In the genomic region with DNA sequence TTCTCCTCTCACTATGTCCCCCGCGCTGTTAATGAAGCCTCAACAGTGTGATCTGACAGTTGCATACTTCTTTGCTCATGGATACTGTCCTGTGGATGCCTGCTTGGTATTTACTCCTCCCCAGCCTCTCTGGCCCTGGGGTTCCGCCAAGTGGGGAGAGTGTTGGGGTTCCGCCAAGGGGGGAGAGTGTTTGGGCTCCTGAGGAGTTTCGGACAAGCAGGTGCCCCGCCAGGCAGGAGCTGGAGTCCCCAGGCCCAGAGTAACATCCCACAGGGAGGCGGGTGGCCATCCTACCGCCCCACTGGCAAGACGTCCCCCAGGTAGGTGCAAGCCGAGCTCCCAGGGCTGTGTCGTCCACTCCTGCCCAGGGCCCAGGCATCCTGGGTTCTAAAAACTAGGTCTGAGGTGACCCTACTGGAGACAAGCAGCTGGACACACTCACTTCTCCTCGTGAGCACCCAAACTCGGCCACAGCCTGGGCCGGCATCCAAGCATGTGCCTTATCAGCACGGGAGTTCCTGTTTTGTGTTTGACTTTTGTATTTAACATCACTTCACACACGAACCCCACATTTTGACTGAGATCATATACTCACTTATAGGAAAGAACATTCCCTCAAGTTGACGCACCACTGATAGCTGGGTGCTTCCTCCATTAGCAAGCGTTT, we compare ENCODE assay signal across 2 cellular contexts.
A peak's percentile ranks its signal among the peaks of the same experiment; 100 is the strongest.
TF ChIP-seq lines count a peak whose summit lies in the region.

No MANE protein-coding gene starts in this region.

TF ChIP-seq in liver, 16 proteins besides CTCF, POLR2A, EP300 and RAD21:
- TF ChIP-seq TAF1 (conservative IDR thresholded peaks at IDR 0.05), result no peak
- TF ChIP-seq, protein P1, sequence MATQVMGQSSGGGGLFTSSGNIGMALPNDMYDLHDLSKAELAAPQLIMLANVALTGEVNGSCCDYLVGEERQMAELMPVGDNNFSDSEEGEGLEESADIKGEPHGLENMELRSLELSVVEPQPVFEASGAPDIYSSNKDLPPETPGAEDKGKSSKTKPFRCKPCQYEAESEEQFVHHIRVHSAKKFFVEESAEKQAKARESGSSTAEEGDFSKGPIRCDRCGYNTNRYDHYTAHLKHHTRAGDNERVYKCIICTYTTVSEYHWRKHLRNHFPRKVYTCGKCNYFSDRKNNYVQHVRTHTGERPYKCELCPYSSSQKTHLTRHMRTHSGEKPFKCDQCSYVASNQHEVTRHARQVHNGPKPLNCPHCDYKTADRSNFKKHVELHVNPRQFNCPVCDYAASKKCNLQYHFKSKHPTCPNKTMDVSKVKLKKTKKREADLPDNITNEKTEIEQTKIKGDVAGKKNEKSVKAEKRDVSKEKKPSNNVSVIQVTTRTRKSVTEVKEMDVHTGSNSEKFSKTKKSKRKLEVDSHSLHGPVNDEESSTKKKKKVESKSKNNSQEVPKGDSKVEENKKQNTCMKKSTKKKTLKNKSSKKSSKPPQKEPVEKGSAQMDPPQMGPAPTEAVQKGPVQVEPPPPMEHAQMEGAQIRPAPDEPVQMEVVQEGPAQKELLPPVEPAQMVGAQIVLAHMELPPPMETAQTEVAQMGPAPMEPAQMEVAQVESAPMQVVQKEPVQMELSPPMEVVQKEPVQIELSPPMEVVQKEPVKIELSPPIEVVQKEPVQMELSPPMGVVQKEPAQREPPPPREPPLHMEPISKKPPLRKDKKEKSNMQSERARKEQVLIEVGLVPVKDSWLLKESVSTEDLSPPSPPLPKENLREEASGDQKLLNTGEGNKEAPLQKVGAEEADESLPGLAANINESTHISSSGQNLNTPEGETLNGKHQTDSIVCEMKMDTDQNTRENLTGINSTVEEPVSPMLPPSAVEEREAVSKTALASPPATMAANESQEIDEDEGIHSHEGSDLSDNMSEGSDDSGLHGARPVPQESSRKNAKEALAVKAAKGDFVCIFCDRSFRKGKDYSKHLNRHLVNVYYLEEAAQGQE (IDR thresholded peaks at IDR 0.05), result no peak
- TF ChIP-seq HNF4G (IDR thresholded peaks at IDR 0.05), result no peak
- TF ChIP-seq RXRA (IDR thresholded peaks at IDR 0.05), result peak in 1 of 2 donors; percentile 52
- no peak for TF ChIP-seq FOXA1 (IDR thresholded peaks at IDR 0.05)
TF ChIP-seq in liver: peak in this region for 1.

TF ChIP-seq in HepG2, 621 proteins besides CTCF, POLR2A, EP300 and RAD21:
- no peak for TF ChIP-seq ZNF557 (CRISPR knock-in tag; IDR thresholded peaks at IDR 0.05)
- TF ChIP-seq, protein P2, sequence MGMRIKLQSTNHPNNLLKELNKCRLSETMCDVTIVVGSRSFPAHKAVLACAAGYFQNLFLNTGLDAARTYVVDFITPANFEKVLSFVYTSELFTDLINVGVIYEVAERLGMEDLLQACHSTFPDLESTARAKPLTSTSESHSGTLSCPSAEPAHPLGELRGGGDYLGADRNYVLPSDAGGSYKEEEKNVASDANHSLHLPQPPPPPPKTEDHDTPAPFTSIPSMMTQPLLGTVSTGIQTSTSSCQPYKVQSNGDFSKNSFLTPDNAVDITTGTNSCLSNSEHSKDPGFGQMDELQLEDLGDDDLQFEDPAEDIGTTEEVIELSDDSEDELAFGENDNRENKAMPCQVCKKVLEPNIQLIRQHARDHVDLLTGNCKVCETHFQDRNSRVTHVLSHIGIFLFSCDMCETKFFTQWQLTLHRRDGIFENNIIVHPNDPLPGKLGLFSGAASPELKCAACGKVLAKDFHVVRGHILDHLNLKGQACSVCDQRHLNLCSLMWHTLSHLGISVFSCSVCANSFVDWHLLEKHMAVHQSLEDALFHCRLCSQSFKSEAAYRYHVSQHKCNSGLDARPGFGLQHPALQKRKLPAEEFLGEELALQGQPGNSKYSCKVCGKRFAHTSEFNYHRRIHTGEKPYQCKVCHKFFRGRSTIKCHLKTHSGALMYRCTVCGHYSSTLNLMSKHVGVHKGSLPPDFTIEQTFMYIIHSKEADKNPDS (CRISPR knock-in tag; IDR thresholded peaks at IDR 0.05), result no peak
- no peak for TF ChIP-seq ZC3H4 (CRISPR knock-in tag; IDR thresholded peaks at IDR 0.05; ENCODE audit: borderline replicate concordance)
- TF ChIP-seq, protein P3, sequence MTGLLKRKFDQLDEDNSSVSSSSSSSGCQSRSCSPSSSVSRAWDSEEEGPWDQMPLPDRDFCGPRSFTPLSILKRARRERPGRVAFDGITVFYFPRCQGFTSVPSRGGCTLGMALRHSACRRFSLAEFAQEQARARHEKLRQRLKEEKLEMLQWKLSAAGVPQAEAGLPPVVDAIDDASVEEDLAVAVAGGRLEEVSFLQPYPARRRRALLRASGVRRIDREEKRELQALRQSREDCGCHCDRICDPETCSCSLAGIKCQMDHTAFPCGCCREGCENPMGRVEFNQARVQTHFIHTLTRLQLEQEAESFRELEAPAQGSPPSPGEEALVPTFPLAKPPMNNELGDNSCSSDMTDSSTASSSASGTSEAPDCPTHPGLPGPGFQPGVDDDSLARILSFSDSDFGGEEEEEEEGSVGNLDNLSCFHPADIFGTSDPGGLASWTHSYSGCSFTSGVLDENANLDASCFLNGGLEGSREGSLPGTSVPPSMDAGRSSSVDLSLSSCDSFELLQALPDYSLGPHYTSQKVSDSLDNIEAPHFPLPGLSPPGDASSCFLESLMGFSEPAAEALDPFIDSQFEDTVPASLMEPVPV (CRISPR knock-in tag; IDR thresholded peaks at IDR 0.05), result no peak
- TF ChIP-seq ZNF766 (CRISPR knock-in tag; IDR thresholded peaks at IDR 0.05; ENCODE audit: borderline replicate concordance), result no peak
- no peak for TF ChIP-seq NFYB (CRISPR knock-in tag; IDR thresholded peaks at IDR 0.05)
- TF ChIP-seq, protein P4, sequence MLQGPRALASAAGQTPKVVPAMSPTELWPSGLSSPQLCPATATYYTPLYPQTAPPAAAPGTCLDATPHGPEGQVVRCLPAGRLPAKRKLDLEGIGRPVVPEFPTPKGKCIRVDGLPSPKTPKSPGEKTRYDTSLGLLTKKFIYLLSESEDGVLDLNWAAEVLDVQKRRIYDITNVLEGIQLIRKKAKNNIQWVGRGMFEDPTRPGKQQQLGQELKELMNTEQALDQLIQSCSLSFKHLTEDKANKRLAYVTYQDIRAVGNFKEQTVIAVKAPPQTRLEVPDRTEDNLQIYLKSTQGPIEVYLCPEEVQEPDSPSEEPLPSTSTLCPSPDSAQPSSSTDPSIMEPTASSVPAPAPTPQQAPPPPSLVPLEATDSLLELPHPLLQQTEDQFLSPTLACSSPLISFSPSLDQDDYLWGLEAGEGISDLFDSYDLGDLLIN (CRISPR knock-in tag; IDR thresholded peaks at IDR 0.05; ENCODE audit: borderline replicate concordance), result no peak
- TF ChIP-seq NFE2L2 (IDR thresholded peaks at IDR 0.05; ENCODE audit: low read length), result no peak
- no peak for TF ChIP-seq ZNF569 (CRISPR knock-in tag; IDR thresholded peaks at IDR 0.05; ENCODE audit: borderline replicate concordance)
- no peak for TF ChIP-seq IRF2 (CRISPR knock-in tag; IDR thresholded peaks at IDR 0.05)
- no peak for TF ChIP-seq MED8 (CRISPR knock-in tag; IDR thresholded peaks at IDR 0.05; ENCODE audit: insufficient replicate concordance)
- TF ChIP-seq NFKB2 (CRISPR knock-in tag; IDR thresholded peaks at IDR 0.05; ENCODE audit: borderline replicate concordance), result no peak
- no peak for TF ChIP-seq RARG (CRISPR knock-in tag; IDR thresholded peaks at IDR 0.05; ENCODE audit: low read depth)
- TF ChIP-seq ZNF850 (CRISPR knock-in tag; conservative IDR thresholded peaks at IDR 0.05), result no peak
- no peak for TF ChIP-seq GTF2F1 (IDR thresholded peaks at IDR 0.05; ENCODE audit: low read length)
- no peak for TF ChIP-seq CEBPG (CRISPR knock-in tag; IDR thresholded peaks at IDR 0.05)
